ENCODE assay signal across 33 cellular contexts in the genomic region with DNA sequence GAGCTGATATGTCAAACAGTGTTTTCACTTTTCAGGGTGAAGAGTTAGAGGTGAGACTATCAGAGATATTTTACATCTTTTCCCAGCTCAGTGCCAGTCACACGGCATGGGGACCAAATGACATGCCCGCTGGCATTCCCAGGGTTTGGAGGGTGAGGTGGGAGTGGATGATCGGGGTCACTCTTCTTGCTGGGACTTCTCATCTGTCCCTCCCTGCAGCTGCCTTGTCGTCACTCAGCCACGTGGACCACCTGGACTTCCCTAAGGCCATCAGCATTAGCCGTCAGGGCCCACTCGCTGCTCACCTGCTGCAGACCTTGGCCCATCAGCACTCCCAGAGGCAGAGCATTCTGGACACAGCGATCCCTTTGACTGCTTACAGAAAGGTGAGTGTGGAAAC.
"Had no signal": no experiment of that assay in that cellular context is flagged by ENCODE, and none has a peak within 500 bp of the region (broad histone marks: within the 10 kb centered on the region; RNA-seq: fewer than 3 reads in every experiment).

No MANE protein-coding gene starts in this region.

- H3K4me1 Mint-ChIP-seq: activated B cell treated with CpG ODN at 0.5 μM for 24 hours; activated CD8-positive, alpha-beta memory T cell treated with anti-CD3 and anti-CD28 coated beads, Interleukin-2, amount 10 ng/mL, durations not matched to agents 7 days and 5 days; T-helper 17 cell had no signal

- H3K27ac Mint-ChIP-seq: activated B cell treated with CpG ODN at 0.5 μM for 24 hours; activated CD8-positive, alpha-beta memory T cell treated with anti-CD3 and anti-CD28 coated beads, Interleukin-2, amount 10 ng/mL, durations not matched to agents 7 days and 5 days; activated CD8-positive, alpha-beta T cell treated with anti-CD3 and anti-CD28 coated beads, Interleukin-2, amount 10 ng/mL, durations not matched to agents 7 days and 5 days; activated naive CD8-positive, alpha-beta T cell; activated T-cell treated with anti-CD3 and anti-CD28 coated beads, Interleukin-2, amount 50 U/mL, for 24 hours; activated T-cell treated with anti-CD3 and anti-CD28 coated beads, Interleukin-2, amount 50 U/mL, for 72 hours; dendritic cell treated with granulocyte-macrophage colony-stimulating factor and Interleukin-4, amounts not matched to agents 40 ng/mL and 50 ng/mL, for 4 days; T-helper 17 cell; T-helper 2 cell treated with Interferon-gamma antibody and Interleukin-4, amounts not matched to agents 5 μg/mL and 100 μg/mL, for 36 hours had no signal

- DNase-seq: activated B cell treated with CpG ODN at 0.5 μM for 24 hours; activated CD4-positive, alpha-beta T cell treated with anti-CD3 and anti-CD28 coated beads for 48 hours; activated CD4-positive, alpha-beta T cell treated with anti-CD3 and anti-CD28 coated beads, Interleukin-2, amount 50 U/mL, for 1 hour; activated CD4-positive, alpha-beta T cell treated with anti-CD3 and anti-CD28 coated beads, Interleukin-2, amount 50 U/mL, for 48 hours; activated CD8-positive, alpha-beta memory T cell treated with anti-CD3 and anti-CD28 coated beads, Interleukin-2, amount 10 ng/mL, durations not matched to agents 7 days and 5 days; activated CD8-positive, alpha-beta memory T cell treated with anti-CD3 and anti-CD28 coated beads, Interleukin-2, amount 50 U/mL, for 4 hours; activated CD8-positive, alpha-beta T cell treated with anti-CD3 and anti-CD28 coated beads, Interleukin-2, amount 10 ng/mL, durations not matched to agents 7 days and 5 days; activated gamma-delta T cell; activated naive CD4-positive, alpha-beta T cell; activated naive CD4-positive, alpha-beta T cell treated with anti-CD3 and anti-CD28 coated beads, Interleukin-2, amount 50 U/mL, for 16 hours; activated T-cell treated with anti-CD3 and anti-CD28 coated beads, Interleukin-2, amount 50 U/mL, for 24 hours; activated T-cell treated with anti-CD3 and anti-CD28 coated beads, Interleukin-2, amount 50 U/mL, for 72 hours; central memory CD4-positive, alpha-beta T cell; cerebellar nuclear complex; colonic mucosa; dorsolateral prefrontal cortex; effector memory CD4-positive, alpha-beta T cell; erythroblast; foreskin keratinocyte; gastrocnemius medialis; T-helper 1 cell; T-helper 17 cell; T1000; WERI-Rb-1 had no signal

- H3K27ac ChIP-seq: ascending aorta, breast epithelium, cardiac muscle cell, colonic mucosa, dorsolateral prefrontal cortex, esophagus muscularis mucosa, foreskin keratinocyte, gastrocnemius medialis, WERI-Rb-1 had no signal

- H3K9me3 ChIP-seq: colonic mucosa, gastrocnemius medialis had no signal

- H3K36me3 ChIP-seq: ascending aorta, breast epithelium, cardiac muscle cell, colonic mucosa, esophagus muscularis mucosa, gastrocnemius medialis had no signal

- ATAC-seq: activated CD4-positive, CD25-positive, alpha-beta regulatory T cell treated with anti-CD3 and anti-CD28 coated beads, Interleukin-2, amount 50 U/mL, for 24 hours; activated CD8-positive, alpha-beta memory T cell treated with anti-CD3 and anti-CD28 coated beads, Interleukin-2, amount 10 ng/mL, durations not matched to agents 7 days and 5 days; activated CD8-positive, alpha-beta T cell treated with anti-CD3 and anti-CD28 coated beads, Interleukin-2, amount 10 ng/mL, durations not matched to agents 7 days and 5 days; activated T-cell treated with anti-CD3 and anti-CD28 coated beads, Interleukin-2, amount 50 U/mL, for 72 hours; foreskin keratinocyte; gastrocnemius medialis; T-helper 17 cell had no signal

- H3K27me3 ChIP-seq: ascending aorta, colonic mucosa, foreskin keratinocyte, gastrocnemius medialis had no signal

- H3K4me3 ChIP-seq: ascending aorta, breast epithelium, cardiac muscle cell, colonic mucosa, dorsolateral prefrontal cortex, esophagus muscularis mucosa, gastrocnemius medialis had no signal

- H3K4me1 ChIP-seq: ascending aorta, breast epithelium, colonic mucosa, esophagus muscularis mucosa, foreskin keratinocyte, gastrocnemius medialis had no signal

- H3K4me3 Mint-ChIP-seq: activated B cell treated with CpG ODN at 0.5 μM for 24 hours; activated CD8-positive, alpha-beta memory T cell treated with anti-CD3 and anti-CD28 coated beads, Interleukin-2, amount 10 ng/mL, durations not matched to agents 7 days and 5 days; activated CD8-positive, alpha-beta T cell treated with anti-CD3 and anti-CD28 coated beads, Interleukin-2, amount 10 ng/mL, durations not matched to agents 7 days and 5 days; activated naive CD8-positive, alpha-beta T cell; activated T-cell treated with anti-CD3 and anti-CD28 coated beads, Interleukin-2, amount 50 U/mL, for 24 hours; activated T-cell treated with anti-CD3 and anti-CD28 coated beads, Interleukin-2, amount 50 U/mL, for 72 hours; brain; dendritic cell treated with granulocyte-macrophage colony-stimulating factor and Interleukin-4, amounts not matched to agents 40 ng/mL and 50 ng/mL, for 4 days; T-helper 17 cell; T-helper 2 cell treated with Interferon-gamma antibody and Interleukin-4, amounts not matched to agents 5 μg/mL and 100 μg/mL, for 36 hours had no signal
